1 cellular context compared by ENCODE assay signal in the genomic region with DNA sequence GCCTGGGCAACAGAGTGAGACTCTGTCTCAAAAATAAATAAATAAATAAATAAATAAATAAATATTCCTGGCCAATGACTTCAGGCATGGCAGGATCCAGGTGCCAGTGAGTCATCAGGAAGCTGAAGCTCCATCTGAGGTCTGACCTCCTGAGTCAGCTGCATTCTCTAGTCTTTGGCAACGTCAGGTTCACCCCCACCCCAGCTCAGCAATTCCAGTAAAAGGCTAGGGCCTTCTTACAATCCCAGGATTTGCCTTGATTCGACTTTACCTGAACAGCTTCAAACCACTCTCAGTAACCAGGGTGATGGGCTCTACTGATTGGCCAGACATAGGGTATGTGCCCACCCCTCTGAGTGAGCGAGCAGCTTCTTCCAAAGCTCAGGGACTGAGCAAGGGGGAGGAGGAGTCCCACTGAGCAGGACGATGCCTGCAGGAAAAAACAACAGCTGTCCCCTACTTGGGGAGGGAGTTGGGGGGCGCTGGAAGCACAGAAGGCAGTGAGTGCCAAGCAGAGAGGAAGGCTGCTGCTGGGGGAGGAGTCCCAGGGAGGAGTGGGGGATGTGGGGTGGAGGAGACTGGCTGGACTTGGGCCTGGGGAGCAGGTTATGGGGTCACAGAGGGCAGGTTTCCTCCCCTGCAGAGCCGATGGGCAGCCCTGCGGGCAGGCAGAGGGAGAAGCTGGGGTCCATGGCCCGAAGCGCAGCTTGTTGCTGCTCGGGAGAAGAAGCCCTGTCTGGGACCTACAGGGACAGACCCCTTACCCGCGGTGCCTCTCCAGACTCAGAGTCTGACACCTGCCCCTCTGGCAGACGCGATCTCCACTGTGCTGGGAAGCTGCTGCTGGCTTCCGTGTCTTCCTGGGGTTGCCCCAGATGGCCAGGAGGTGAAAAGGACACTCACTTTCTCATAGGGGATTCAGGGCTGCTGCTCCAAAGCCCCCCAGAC.
TF ChIP-seq lines count a peak whose summit lies in the region.

No MANE protein-coding gene starts in this region.

TF ChIP-seq in HEK293, 187 proteins besides CTCF, POLR2A, EP300 and RAD21 (continued from another document and continues in another):
- TF ChIP-seq, protein P1, sequence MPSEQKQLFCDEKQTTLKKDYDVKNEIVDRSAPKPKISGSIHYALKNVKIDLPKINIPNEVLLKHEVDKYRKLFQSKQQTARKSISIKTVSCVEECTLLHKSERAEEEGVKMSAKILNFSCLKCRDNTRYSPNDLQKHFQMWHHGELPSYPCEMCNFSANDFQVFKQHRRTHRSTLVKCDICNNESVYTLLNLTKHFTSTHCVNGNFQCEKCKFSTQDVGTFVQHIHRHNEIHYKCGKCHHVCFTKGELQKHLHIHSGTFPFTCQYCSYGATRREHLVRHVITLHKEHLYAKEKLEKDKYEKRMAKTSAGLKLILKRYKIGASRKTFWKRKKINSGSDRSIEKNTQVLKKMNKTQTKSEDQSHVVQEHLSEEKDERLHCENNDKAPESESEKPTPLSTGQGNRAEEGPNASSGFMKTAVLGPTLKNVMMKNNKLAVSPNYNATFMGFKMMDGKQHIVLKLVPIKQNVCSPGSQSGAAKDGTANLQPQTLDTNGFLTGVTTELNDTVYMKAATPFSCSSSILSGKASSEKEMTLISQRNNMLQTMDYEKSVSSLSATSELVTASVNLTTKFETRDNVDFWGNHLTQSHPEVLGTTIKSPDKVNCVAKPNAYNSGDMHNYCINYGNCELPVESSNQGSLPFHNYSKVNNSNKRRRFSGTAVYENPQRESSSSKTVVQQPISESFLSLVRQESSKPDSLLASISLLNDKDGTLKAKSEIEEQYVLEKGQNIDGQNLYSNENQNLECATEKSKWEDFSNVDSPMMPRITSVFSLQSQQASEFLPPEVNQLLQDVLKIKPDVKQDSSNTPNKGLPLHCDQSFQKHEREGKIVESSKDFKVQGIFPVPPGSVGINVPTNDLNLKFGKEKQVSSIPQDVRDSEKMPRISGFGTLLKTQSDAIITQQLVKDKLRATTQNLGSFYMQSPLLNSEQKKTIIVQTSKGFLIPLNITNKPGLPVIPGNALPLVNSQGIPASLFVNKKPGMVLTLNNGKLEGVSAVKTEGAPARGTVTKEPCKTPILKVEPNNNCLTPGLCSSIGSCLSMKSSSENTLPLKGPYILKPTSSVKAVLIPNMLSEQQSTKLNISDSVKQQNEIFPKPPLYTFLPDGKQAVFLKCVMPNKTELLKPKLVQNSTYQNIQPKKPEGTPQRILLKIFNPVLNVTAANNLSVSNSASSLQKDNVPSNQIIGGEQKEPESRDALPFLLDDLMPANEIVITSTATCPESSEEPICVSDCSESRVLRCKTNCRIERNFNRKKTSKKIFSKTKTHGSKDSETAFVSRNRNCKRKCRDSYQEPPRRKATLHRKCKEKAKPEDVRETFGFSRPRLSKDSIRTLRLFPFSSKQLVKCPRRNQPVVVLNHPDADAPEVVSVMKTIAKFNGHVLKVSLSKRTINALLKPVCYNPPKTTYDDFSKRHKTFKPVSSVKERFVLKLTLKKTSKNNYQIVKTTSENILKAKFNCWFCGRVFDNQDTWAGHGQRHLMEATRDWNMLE (tag by site-specific recombination; conservative IDR thresholded peaks at IDR 0.05; ENCODE audit: low read depth): peak; percentile 82
- TF ChIP-seq, protein P2, sequence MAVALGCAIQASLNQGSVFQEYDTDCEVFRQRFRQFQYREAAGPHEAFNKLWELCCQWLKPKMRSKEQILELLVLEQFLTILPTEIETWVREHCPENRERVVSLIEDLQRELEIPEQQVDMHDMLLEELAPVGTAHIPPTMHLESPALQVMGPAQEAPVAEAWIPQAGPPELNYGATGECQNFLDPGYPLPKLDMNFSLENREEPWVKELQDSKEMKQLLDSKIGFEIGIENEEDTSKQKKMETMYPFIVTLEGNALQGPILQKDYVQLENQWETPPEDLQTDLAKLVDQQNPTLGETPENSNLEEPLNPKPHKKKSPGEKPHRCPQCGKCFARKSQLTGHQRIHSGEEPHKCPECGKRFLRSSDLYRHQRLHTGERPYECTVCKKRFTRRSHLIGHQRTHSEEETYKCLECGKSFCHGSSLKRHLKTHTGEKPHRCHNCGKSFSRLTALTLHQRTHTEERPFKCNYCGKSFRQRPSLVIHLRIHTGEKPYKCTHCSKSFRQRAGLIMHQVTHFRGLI (tag by site-specific recombination; IDR thresholded peaks at IDR 0.05): no peak
- TF ChIP-seq KLF16 (tag by site-specific recombination; IDR thresholded peaks at IDR 0.05): no peak
- TF ChIP-seq, protein P3, sequence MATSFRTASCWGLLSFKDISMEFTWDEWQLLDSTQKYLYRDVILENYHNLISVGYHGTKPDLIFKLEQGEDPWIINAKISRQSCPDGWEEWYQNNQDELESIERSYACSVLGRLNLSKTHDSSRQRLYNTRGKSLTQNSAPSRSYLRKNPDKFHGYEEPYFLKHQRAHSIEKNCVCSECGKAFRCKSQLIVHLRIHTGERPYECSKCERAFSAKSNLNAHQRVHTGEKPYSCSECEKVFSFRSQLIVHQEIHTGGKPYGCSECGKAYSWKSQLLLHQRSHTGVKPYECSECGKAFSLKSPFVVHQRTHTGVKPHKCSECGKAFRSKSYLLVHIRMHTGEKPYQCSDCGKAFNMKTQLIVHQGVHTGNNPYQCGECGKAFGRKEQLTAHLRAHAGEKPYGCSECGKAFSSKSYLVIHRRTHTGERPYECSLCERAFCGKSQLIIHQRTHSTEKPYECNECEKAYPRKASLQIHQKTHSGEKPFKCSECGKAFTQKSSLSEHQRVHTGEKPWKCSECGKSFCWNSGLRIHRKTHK (tag by site-specific recombination; IDR thresholded peaks at IDR 0.05): no peak
- TF ChIP-seq, protein P4, sequence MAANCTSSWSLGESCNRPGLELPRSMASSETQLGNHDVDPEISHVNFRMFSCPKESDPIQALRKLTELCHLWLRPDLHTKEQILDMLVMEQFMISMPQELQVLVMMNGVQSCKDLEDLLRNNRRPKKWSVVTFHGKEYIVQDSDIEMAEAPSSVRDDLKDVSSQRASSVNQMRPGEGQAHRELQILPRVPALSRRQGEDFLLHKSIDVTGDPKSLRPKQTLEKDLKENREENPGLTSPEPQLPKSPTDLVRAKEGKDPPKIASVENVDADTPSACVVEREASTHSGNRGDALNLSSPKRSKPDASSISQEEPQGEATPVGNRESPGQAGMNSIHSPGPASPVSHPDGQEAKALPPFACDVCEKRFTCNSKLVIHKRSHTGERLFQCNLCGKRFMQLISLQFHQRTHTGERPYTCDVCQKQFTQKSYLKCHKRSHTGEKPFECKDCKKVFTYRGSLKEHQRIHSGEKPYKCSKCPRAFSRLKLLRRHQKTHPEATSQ (tag by site-specific recombination; IDR thresholded peaks at IDR 0.05): no peak
- no peak for TF ChIP-seq EGR2 (tag by site-specific recombination; IDR thresholded peaks at IDR 0.05; ENCODE audit: low read depth)
- TF ChIP-seq YY1 (tag by site-specific recombination; IDR thresholded peaks at IDR 0.05): no peak
- TF ChIP-seq ZNF391 (tag by site-specific recombination; IDR thresholded peaks at IDR 0.05; ENCODE audit: borderline replicate concordance, low read depth): no peak
- no peak for TF ChIP-seq KLF10 (tag by site-specific recombination; IDR thresholded peaks at IDR 0.05)
- no peak for TF ChIP-seq YY2 (tag by site-specific recombination; IDR thresholded peaks at IDR 0.05)
- TF ChIP-seq ZNF274 (IDR thresholded peaks at IDR 0.05; ENCODE audit: low read length): no peak
- no peak for TF ChIP-seq ZNF274 (tag by site-specific recombination; IDR thresholded peaks at IDR 0.05; ENCODE audit: borderline replicate concordance)
- no peak for TF ChIP-seq ZNF16 (tag by site-specific recombination; IDR thresholded peaks at IDR 0.05; ENCODE audit: low read depth)
- TF ChIP-seq WT1 (tag by site-specific recombination; IDR thresholded peaks at IDR 0.05): no peak
- TF ChIP-seq ZFP69B (tag by site-specific recombination; IDR thresholded peaks at IDR 0.05): no peak
- TF ChIP-seq ZNF174 (tag by site-specific recombination; IDR thresholded peaks at IDR 0.05): no peak
- no peak for TF ChIP-seq KLF8 (tag by site-specific recombination; IDR thresholded peaks at IDR 0.05)
- TF ChIP-seq, protein P5, sequence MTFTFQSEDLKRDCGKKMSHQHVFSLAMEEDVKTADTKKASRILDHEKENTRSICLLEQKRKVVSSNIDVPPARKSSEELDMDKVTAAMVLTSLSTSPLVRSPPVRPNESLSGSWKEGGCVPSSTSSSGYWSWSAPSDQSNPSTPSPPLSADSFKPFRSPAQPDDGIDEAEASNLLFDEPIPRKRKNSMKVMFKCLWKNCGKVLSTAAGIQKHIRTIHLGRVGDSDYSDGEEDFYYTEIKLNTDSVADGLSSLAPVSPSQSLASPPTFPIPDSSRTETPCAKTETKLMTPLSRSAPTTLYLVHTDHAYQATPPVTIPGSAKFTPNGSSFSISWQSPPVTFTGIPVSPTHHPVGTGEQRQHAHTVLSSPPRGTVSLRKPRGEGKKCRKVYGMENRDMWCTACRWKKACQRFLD (tag by site-specific recombination; IDR thresholded peaks at IDR 0.05): no peak
- TF ChIP-seq ZNF121 (tag by site-specific recombination; IDR thresholded peaks at IDR 0.05): no peak
- TF ChIP-seq ZNF266 (tag by site-specific recombination; IDR thresholded peaks at IDR 0.05; ENCODE audit: low read depth): no peak
- TF ChIP-seq, protein P6, sequence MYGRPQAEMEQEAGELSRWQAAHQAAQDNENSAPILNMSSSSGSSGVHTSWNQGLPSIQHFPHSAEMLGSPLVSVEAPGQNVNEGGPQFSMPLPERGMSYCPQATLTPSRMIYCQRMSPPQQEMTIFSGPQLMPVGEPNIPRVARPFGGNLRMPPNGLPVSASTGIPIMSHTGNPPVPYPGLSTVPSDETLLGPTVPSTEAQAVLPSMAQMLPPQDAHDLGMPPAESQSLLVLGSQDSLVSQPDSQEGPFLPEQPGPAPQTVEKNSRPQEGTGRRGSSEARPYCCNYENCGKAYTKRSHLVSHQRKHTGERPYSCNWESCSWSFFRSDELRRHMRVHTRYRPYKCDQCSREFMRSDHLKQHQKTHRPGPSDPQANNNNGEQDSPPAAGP (tag by site-specific recombination; IDR thresholded peaks at IDR 0.05): no peak
- TF ChIP-seq SCRT2 (tag by site-specific recombination; IDR thresholded peaks at IDR 0.05): no peak
- no peak for TF ChIP-seq ZNF837 (tag by site-specific recombination; IDR thresholded peaks at IDR 0.05)
- TF ChIP-seq ZNF302 (tag by site-specific recombination; IDR thresholded peaks at IDR 0.05; ENCODE audit: low read depth): no peak
- no peak for TF ChIP-seq ZNF354C (tag by site-specific recombination; IDR thresholded peaks at IDR 0.05; ENCODE audit: borderline replicate concordance, low read depth)
- peak; percentile 87 for TF ChIP-seq ZNF394 (tag by site-specific recombination; IDR thresholded peaks at IDR 0.05; ENCODE audit: borderline replicate concordance)
- TF ChIP-seq, protein P7, sequence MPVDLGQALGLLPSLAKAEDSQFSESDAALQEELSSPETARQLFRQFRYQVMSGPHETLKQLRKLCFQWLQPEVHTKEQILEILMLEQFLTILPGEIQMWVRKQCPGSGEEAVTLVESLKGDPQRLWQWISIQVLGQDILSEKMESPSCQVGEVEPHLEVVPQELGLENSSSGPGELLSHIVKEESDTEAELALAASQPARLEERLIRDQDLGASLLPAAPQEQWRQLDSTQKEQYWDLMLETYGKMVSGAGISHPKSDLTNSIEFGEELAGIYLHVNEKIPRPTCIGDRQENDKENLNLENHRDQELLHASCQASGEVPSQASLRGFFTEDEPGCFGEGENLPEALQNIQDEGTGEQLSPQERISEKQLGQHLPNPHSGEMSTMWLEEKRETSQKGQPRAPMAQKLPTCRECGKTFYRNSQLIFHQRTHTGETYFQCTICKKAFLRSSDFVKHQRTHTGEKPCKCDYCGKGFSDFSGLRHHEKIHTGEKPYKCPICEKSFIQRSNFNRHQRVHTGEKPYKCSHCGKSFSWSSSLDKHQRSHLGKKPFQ (tag by site-specific recombination; IDR thresholded peaks at IDR 0.05): no peak
- no peak for TF ChIP-seq ZFHX2 (tag by site-specific recombination; conservative IDR thresholded peaks at IDR 0.05)
- no peak for TF ChIP-seq ZBTB48 (tag by site-specific recombination; IDR thresholded peaks at IDR 0.05)
- TF ChIP-seq, protein P8, sequence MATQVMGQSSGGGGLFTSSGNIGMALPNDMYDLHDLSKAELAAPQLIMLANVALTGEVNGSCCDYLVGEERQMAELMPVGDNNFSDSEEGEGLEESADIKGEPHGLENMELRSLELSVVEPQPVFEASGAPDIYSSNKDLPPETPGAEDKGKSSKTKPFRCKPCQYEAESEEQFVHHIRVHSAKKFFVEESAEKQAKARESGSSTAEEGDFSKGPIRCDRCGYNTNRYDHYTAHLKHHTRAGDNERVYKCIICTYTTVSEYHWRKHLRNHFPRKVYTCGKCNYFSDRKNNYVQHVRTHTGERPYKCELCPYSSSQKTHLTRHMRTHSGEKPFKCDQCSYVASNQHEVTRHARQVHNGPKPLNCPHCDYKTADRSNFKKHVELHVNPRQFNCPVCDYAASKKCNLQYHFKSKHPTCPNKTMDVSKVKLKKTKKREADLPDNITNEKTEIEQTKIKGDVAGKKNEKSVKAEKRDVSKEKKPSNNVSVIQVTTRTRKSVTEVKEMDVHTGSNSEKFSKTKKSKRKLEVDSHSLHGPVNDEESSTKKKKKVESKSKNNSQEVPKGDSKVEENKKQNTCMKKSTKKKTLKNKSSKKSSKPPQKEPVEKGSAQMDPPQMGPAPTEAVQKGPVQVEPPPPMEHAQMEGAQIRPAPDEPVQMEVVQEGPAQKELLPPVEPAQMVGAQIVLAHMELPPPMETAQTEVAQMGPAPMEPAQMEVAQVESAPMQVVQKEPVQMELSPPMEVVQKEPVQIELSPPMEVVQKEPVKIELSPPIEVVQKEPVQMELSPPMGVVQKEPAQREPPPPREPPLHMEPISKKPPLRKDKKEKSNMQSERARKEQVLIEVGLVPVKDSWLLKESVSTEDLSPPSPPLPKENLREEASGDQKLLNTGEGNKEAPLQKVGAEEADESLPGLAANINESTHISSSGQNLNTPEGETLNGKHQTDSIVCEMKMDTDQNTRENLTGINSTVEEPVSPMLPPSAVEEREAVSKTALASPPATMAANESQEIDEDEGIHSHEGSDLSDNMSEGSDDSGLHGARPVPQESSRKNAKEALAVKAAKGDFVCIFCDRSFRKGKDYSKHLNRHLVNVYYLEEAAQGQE (tag by site-specific recombination; IDR thresholded peaks at IDR 0.05): 0 out of 2 replicates have a peak, but pooled peaks have one; percentile 18
- no peak for TF ChIP-seq HOXC10 (CRISPR knock-in tag; IDR thresholded peaks at IDR 0.05)
- no peak for TF ChIP-seq ZSCAN23 (tag by site-specific recombination; IDR thresholded peaks at IDR 0.05)
- TF ChIP-seq ZBTB8A (tag by site-specific recombination; IDR thresholded peaks at IDR 0.05): peak; percentile 16; the same call in 1 of the 2 replicates
- peak; percentile 37; the same call in 1 of the 2 replicates for TF ChIP-seq ZNF623 (tag by site-specific recombination; IDR thresholded peaks at IDR 0.05)
- no peak for TF ChIP-seq ZNF239 (tag by site-specific recombination; IDR thresholded peaks at IDR 0.05)
- TF ChIP-seq ZNF335 (tag by site-specific recombination; conservative IDR thresholded peaks at IDR 0.05): no peak
- TF ChIP-seq ZNF248 (tag by site-specific recombination; IDR thresholded peaks at IDR 0.05): no peak
- no peak for TF ChIP-seq HOXA7 (CRISPR knock-in tag; IDR thresholded peaks at IDR 0.05; ENCODE audit: borderline replicate concordance)
